Comparison of ENCODE assay signal across 19 cellular contexts in the genomic region with DNA sequence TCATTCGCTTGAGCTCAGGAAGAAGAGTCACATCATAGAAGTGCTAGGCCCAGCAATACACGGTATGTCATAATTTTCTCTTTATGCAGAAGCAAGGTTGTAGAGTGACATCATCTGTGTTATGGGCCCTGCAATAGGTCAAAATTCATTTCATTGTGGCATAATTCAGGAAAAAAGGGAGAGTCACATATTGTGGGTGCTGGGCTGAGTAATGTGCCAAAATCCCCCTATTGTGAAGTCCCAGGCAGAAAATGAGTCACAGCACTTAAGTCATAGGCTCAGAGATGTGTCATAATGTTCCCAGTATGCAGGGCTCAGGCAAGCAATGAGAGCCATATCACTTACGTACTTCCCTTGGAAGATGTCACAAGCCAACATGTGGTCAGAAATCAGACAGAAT.
A peak's percentile ranks its signal among the peaks of the same experiment; 100 is the strongest.
DNase-seq lines count a peak whose midpoint lies in the region; ATAC-seq lines count a peak whose summit lies in the region.
"Had no signal": no experiment of that assay in that cellular context is flagged by ENCODE, and none has a peak within 500 bp of the region (broad histone marks: within the 10 kb centered on the region; RNA-seq: fewer than 3 reads in every experiment).

No MANE protein-coding gene starts in this region.

- H3K36me3 Mint-ChIP-seq in activated naive CD8-positive, alpha-beta T cell treated with anti-CD3 and anti-CD28 coated beads for 36 hours = peaks cover 2% of the 10 kb centered on the region

- no peak overlapping the region for H3K4me3 Mint-ChIP-seq in activated naive CD8-positive, alpha-beta T cell treated with anti-CD3 and anti-CD28 coated beads for 36 hours
- H3K4me3 Mint-ChIP-seq: endodermal cell had no signal

- H3K27ac Mint-ChIP-seq in activated naive CD8-positive, alpha-beta T cell treated with anti-CD3 and anti-CD28 coated beads for 36 hours = peak overlapping the region; percentile 34
- H3K27ac Mint-ChIP-seq: endodermal cell had no signal

- H3K4me1 Mint-ChIP-seq in activated naive CD8-positive, alpha-beta T cell treated with anti-CD3 and anti-CD28 coated beads for 36 hours = peaks cover 5% of the 10 kb centered on the region
- H3K4me1 Mint-ChIP-seq: endodermal cell had no signal

- H3K27me3 Mint-ChIP-seq in activated naive CD8-positive, alpha-beta T cell treated with anti-CD3 and anti-CD28 coated beads for 36 hours = no peaks in the 10 kb centered on the region

- peaks cover 4% of the 10 kb centered on the region for H3K9me3 Mint-ChIP-seq in activated naive CD8-positive, alpha-beta T cell treated with anti-CD3 and anti-CD28 coated beads for 36 hours
- H3K9me3 Mint-ChIP-seq: endodermal cell had no signal

- ATAC-seq in HG03045 (IDR thresholded peaks at IDR 0.05; ENCODE audit: unreplicated experiment) = peak; percentile 57
- ATAC-seq: mucosa of descending colon, PC-3, upper lobe of right lung had no signal

- peak; percentile 59 for DNase-seq in activated effector memory CD4-positive, alpha-beta T cell treated with anti-CD3 and anti-CD28 coated beads, Interleukin-2, amount 50 U/mL, for 16 hours
- DNase-seq in activated effector memory CD4-positive, alpha-beta T cell treated with Interleukin-2 at 50 U/mL for 16 hours = no peak
- DNase-seq in activated naive CD8-positive, alpha-beta T cell treated with anti-CD3 and anti-CD28 coated beads for 36 hours = peak; percentile 3
- DNase-seq in stimulated activated CD8-positive, alpha-beta memory T cell treated with anti-CD3 and anti-CD28 coated beads, Interleukin-4, amount 100 ng/mL, for 48 hours = peak; percentile 23
- no peak for DNase-seq in superior temporal gyrus (ENCODE audit: extremely low spot score)
- no peak for DNase-seq in NCI-H345 treated with DMSO at 0.1 percent for 48 hours (lab: John Stamatoyannopoulos, UW; ENCODE audit: unreplicated experiment)
- no peak for DNase-seq in NCI-H774 (lab: John Stamatoyannopoulos, UW)
- DNase-seq: activated gamma-delta T cell treated with Interleukin-2 at 50 U/mL for 16 hours, AML-193, DMS 273 treated with DMSO at 0.1 percent for 48 hours, endodermal cell, mucosa of descending colon, NCI-H1417, NCI-H510A, ovary, PC-3, spleen, upper lobe of right lung had no signal

Comparison
In these comparisons a context has a peak if more than half of its experiments do, and no peak if none do; other contexts are left out.
1. DNase-seq: peak in activated effector memory CD4-positive, alpha-beta T cell treated with anti-CD3 and anti-CD28 coated beads, Interleukin-2, amount 50 U/mL, for 16 hours (single experiment), activated naive CD8-positive, alpha-beta T cell treated with anti-CD3 and anti-CD28 coated beads for 36 hours (single experiment) and stimulated activated CD8-positive, alpha-beta memory T cell treated with anti-CD3 and anti-CD28 coated beads, Interleukin-4, amount 100 ng/mL, for 48 hours (single experiment); none in activated effector memory CD4-positive, alpha-beta T cell treated with Interleukin-2 at 50 U/mL for 16 hours (single experiment), superior temporal gyrus (single experiment), NCI-H345 treated with DMSO at 0.1 percent for 48 hours (single experiment) and NCI-H774 (single experiment).